In genomic region chr22:35333220-35333619, GRCh38 we compare ENCODE assay signal across 27 cellular contexts.
"Had no signal": no experiment of that assay in that cellular context is flagged by ENCODE, and none has a peak within 500 bp of the region (broad histone marks: within the 10 kb centered on the region; RNA-seq: fewer than 3 reads in every experiment).

No MANE protein-coding gene starts in this region.

- H3K27ac Mint-ChIP-seq: endodermal cell, nephron had no signal

- ATAC-seq: body of pancreas, esophagus mucosa, heart left ventricle, left lung, mucosa of descending colon, sciatic nerve had no signal

- H3K4me1 Mint-ChIP-seq: nephron had no signal

- H3K27ac ChIP-seq: body of pancreas, stomach, thyroid gland, upper lobe of left lung had no signal

- H3K9me3 ChIP-seq: body of pancreas, heart left ventricle, left lung, mucosa of descending colon, stomach, thyroid gland, upper lobe of left lung had no signal

- H3K9me3 Mint-ChIP-seq: activated CD4-positive, alpha-beta memory T cell treated with anti-CD3 and anti-CD28 coated beads for 36 hours; activated CD4-positive, alpha-beta T cell treated with anti-CD3 and anti-CD28 coated beads, Interleukin-2, amount 10 ng/mL, durations not matched to agents 24 days and 14 days; activated T-cell treated with anti-CD3 and anti-CD28 coated beads, Interleukin-2, amount 50 U/mL, for 4 hours; endodermal cell; nephron; stimulated activated effector memory CD8-positive, alpha-beta T cell treated with anti-CD3 and anti-CD28 coated beads, Interleukin-12 subunit alpha, Interleukin-12 subunit beta, amount 100 ng/mL, for 72 hours; T-helper 1 cell treated with Interleukin-12 subunit alpha and Interleukin-12 subunit beta and Interleukin-4 antibody, amounts not matched to agents 30 μg/mL and 1 μg/mL, for 36 hours had no signal

- H3K27me3 Mint-ChIP-seq: activated CD4-positive, alpha-beta memory T cell treated with anti-CD3 and anti-CD28 coated beads for 36 hours; activated CD4-positive, alpha-beta T cell treated with anti-CD3 and anti-CD28 coated beads, Interleukin-2, amount 10 ng/mL, durations not matched to agents 24 days and 14 days; activated naive CD8-positive, alpha-beta T cell had no signal

- H3K4me3 Mint-ChIP-seq: activated CD4-positive, alpha-beta memory T cell treated with anti-CD3 and anti-CD28 coated beads for 36 hours; activated CD4-positive, alpha-beta T cell treated with anti-CD3 and anti-CD28 coated beads, Interleukin-2, amount 10 ng/mL, durations not matched to agents 24 days and 14 days; activated naive CD8-positive, alpha-beta T cell; activated T-cell treated with anti-CD3 and anti-CD28 coated beads, Interleukin-2, amount 50 U/mL, for 4 hours; endodermal cell; nephron; stimulated activated effector memory CD8-positive, alpha-beta T cell treated with anti-CD3 and anti-CD28 coated beads, Interleukin-12 subunit alpha, Interleukin-12 subunit beta, amount 100 ng/mL, for 72 hours; T-helper 1 cell treated with Interleukin-12 subunit alpha and Interleukin-12 subunit beta and Interleukin-4 antibody, amounts not matched to agents 30 μg/mL and 1 μg/mL, for 36 hours had no signal

- H3K27me3 ChIP-seq: body of pancreas, heart left ventricle, left lung, stomach, thyroid gland, upper lobe of left lung had no signal

- H3K4me3 ChIP-seq: body of pancreas, heart left ventricle, left lung, mucosa of descending colon, skin epidermis, stomach, thyroid gland, upper lobe of left lung had no signal

- DNase-seq: activated CD4-positive, alpha-beta memory T cell treated with anti-CD3 and anti-CD28 coated beads for 36 hours; activated CD4-positive, alpha-beta T cell treated with anti-CD3 and anti-CD28 coated beads, Interleukin-2, amount 10 ng/mL, durations not matched to agents 24 days and 14 days; activated CD4-positive, CD25-positive, alpha-beta regulatory T cell treated with anti-CD3 and anti-CD28 coated beads, Interleukin-2, amount 50 U/mL, for 72 hours; activated CD8-positive, alpha-beta memory T cell treated with anti-CD3 and anti-CD28 coated beads, Interleukin-2, amount 50 U/mL, for 48 hours; activated naive CD4-positive, alpha-beta T cell; activated T-cell treated with anti-CD3 and anti-CD28 coated beads, Interleukin-2, amount 50 U/mL, for 4 hours; aorta; body of pancreas; cortex of kidney; endodermal cell; foreskin fibroblast; stimulated activated CD4-positive, alpha-beta T cell treated with anti-CD3 and anti-CD28 coated beads, Interleukin-4, amount 100 ng/mL, for 24 hours; stomach; SW 1271; T1000; thyroid gland; upper lobe of left lung had no signal
